ENCODE assay signal across 18 cellular contexts in the genomic region with DNA sequence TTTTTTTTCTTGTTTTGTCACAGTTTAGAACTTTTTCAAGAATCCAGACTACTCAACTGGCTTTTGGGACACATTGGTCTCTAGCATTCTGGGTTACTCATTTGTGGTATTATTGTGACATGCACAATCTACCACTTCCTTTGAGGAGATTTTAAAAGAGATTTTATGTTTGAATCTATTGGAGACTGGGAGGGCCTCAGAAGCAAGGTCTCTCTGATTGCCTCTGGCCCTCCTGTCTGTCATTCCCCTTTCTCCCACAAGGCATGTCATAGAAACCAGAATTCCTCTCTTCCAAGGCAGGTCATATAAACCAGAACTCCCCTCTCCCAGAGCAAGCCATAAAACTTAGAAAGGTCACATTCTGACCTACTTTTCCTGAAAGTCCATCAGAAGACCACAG.
DNase-seq lines count a peak whose midpoint lies in the region; ATAC-seq, FAIRE-seq and TF ChIP-seq lines count a peak whose summit lies in the region.
"Had no signal": no experiment of that assay in that cellular context is flagged by ENCODE, and none has a peak within 500 bp of the region (broad histone marks: within the 10 kb centered on the region; RNA-seq: fewer than 3 reads in every experiment).

No MANE protein-coding gene starts in this region.

- 0 out of 4 replicates have a peak, but pooled peaks of 1 of the 2 experiments have one; percentile 8 for TF ChIP-seq RAD21 in H1 (IDR thresholded peaks at IDR 0.05 in 1 of 2, conservative IDR thresholded peaks at IDR 0.05 in 1 of 2; ENCODE audit: low read depth in 2 of 2, low read length in 2 of 2)

- H2BK120ac ChIP-seq in H1 (replicated peaks; ENCODE audit: low read depth, low read length), result peak overlapping the region; percentile 99

- no peak overlapping the region for H2BK15ac ChIP-seq in H1 (ENCODE audit: low read length)

- peaks cover 2% of the 10 kb centered on the region; the same call in 1 of the 2 replicates for H3K23me2 ChIP-seq in H1 (ENCODE audit: low read depth, low read length)

- H4K91ac ChIP-seq in H1 (replicated peaks; ENCODE audit: insufficient read length, low read length), result peak overlapping the region; percentile 98

- H3K4me3 ChIP-seq in Jurkat, Clone E6-1 (ENCODE audit: low read length), result no peak overlapping the region
- H3K4me3 ChIP-seq in H1 (ENCODE audit: extremely low read depth in 1 of 4, insufficient read depth in 2 of 4, low read depth in 3 of 4, low read length in 4 of 4), result no peak overlapping the region
- H3K4me3 ChIP-seq: Peyer's patch had no signal

- H3K9me3 ChIP-seq in H1 (ENCODE audit: insufficient read depth in 2 of 2, low read depth in 1 of 2, low read length in 1 of 2), result no peaks in the 10 kb centered on the region
- H3K9me3 ChIP-seq: Peyer's patch had no signal

- no peak for TF ChIP-seq EP300 in H1 (IDR thresholded peaks at IDR 0.05; ENCODE audit: borderline replicate concordance in 1 of 2, low read depth in 2 of 2, low read length in 2 of 2)

- TF ChIP-seq CTCF in H1 (IDR thresholded peaks at IDR 0.05; ENCODE audit: control extremely low read depth in 1 of 3, insufficient read depth in 1 of 3, low read depth in 1 of 3, low read length in 3 of 3) (peak in 1 of 3 experiments; percentile 5; a peak in 1 of 4 replicates), progenitor cell of endocrine pancreas (IDR thresholded peaks at IDR 0.05; ENCODE audit: unreplicated experiment) (no peak)

- no peak overlapping the region for H2AK5ac ChIP-seq in H1 (ENCODE audit: low read depth, low read length)

- H3K27me3 ChIP-seq in H1 (replicated peaks in 1 of 4; ENCODE audit: control insufficient read depth in 3 of 4, extremely low read depth in 1 of 4, insufficient read depth in 3 of 4, low read length in 3 of 4), result no peaks in the 10 kb centered on the region
- H3K27me3 ChIP-seq: Peyer's patch had no signal

- H3K4me2 ChIP-seq in H1 (ENCODE audit: insufficient read depth in 1 of 2, low read depth in 2 of 2, low read length in 2 of 2), result no peak overlapping the region

- H4K20me1 ChIP-seq in H1 (replicated peaks in 1 of 2; ENCODE audit: control insufficient read depth in 1 of 2, insufficient read depth in 2 of 2, low read length in 2 of 2), result no peaks in the 10 kb centered on the region

- H3K36me3 ChIP-seq in H1 (ENCODE audit: control insufficient read depth in 2 of 4, insufficient read depth in 4 of 4, low read length in 3 of 4), result no peaks in the 10 kb centered on the region
- H3K36me3 ChIP-seq: Peyer's patch had no signal

- H3K36me3 Mint-ChIP-seq in activated T-helper 1 cell treated with anti-CD3 and anti-CD28 coated beads, Interleukin-12 subunit alpha, Interleukin-12 subunit beta, Interleukin-2, Interleukin-4 antibody, amounts not matched to agents 30 ng/mL and 10 ng/mL and 1 ng/mL, durations not matched to agents 14 hours and 24 hours and 36 hours (ENCODE audit: low read depth), result no peaks in the 10 kb centered on the region
- H3K36me3 Mint-ChIP-seq in progenitor cell of endocrine pancreas (ENCODE audit: insufficient read depth), result no peaks in the 10 kb centered on the region
- H3K36me3 Mint-ChIP-seq: activated naive CD4-positive, alpha-beta T cell treated with anti-CD3 and anti-CD28 coated beads, Interleukin-2, amount 50 U/mL, for 72 hours had no signal

- TF ChIP-seq POLR2A in H1 (IDR thresholded peaks at IDR 0.05; ENCODE audit: control extremely low read depth in 1 of 2, low read depth in 2 of 2, low read length in 2 of 2), result no peak

- intact Hi-C loops in activated T-helper 1 cell treated with anti-CD3 and anti-CD28 coated beads, Interleukin-12 subunit alpha, Interleukin-12 subunit beta, Interleukin-2, Interleukin-4 antibody, amounts not matched to agents 30 ng/mL and 10 ng/mL and 1 ng/mL, durations not matched to agents 14 hours and 24 hours and 36 hours (cut with micrococcal nuclease), result no loop called here

- no peaks in the 10 kb centered on the region for H3K9me3 Mint-ChIP-seq in activated T-helper 1 cell treated with anti-CD3 and anti-CD28 coated beads, Interleukin-12 subunit alpha, Interleukin-12 subunit beta, Interleukin-2, Interleukin-4 antibody, amounts not matched to agents 30 ng/mL and 10 ng/mL and 1 ng/mL, durations not matched to agents 14 hours and 24 hours and 36 hours
- H3K9me3 Mint-ChIP-seq in progenitor cell of endocrine pancreas (ENCODE audit: low read depth), result no peaks in the 10 kb centered on the region
- H3K9me3 Mint-ChIP-seq: activated naive CD4-positive, alpha-beta T cell treated with anti-CD3 and anti-CD28 coated beads, Interleukin-2, amount 50 U/mL, for 72 hours; T-helper 1 cell treated with Interleukin-12 subunit alpha and Interleukin-12 subunit beta and Interleukin-4 antibody, amounts not matched to agents 30 μg/mL and 1 μg/mL, for 36 hours had no signal

- peak overlapping the region; percentile 94 for H3K4ac ChIP-seq in H1 (replicated peaks; ENCODE audit: insufficient read length, low read depth, low read length)

- H3K27me3 Mint-ChIP-seq in activated T-helper 1 cell treated with anti-CD3 and anti-CD28 coated beads, Interleukin-12 subunit alpha, Interleukin-12 subunit beta, Interleukin-2, Interleukin-4 antibody, amounts not matched to agents 30 ng/mL and 10 ng/mL and 1 ng/mL, durations not matched to agents 14 hours and 24 hours and 36 hours (ENCODE audit: insufficient read depth), result no peaks in the 10 kb centered on the region
- no peaks in the 10 kb centered on the region for H3K27me3 Mint-ChIP-seq in progenitor cell of endocrine pancreas
- H3K27me3 Mint-ChIP-seq: central memory CD8-positive, alpha-beta T cell had no signal

- no peak overlapping the region for H3K14ac ChIP-seq in H1 (ENCODE audit: insufficient read length)

- H3K4me1 ChIP-seq in H1 (replicated peaks in 1 of 4; ENCODE audit: control insufficient read depth in 3 of 4, insufficient read depth in 4 of 4, low read length in 3 of 4), result peaks cover 2 to 16% (median 8%) of the 10 kb centered on the region in 4 experiments; a peak in 5 of 7 replicates
- H3K4me1 ChIP-seq: Peyer's patch had no signal

- H2BK20ac ChIP-seq in H1 (ENCODE audit: low read length), result peak overlapping the region; percentile 82

- H3K18ac ChIP-seq in H1 (ENCODE audit: extremely low read depth, low read length), result peak overlapping the region; percentile 86

- H3K56ac ChIP-seq in H1 (replicated peaks; ENCODE audit: insufficient read length, low read depth, low read length), result no peak overlapping the region

- FAIRE-seq in H1 (lab: Jason Lieb, UNC), result peak; percentile 84
- FAIRE-seq: kidney had no signal

- H3K9ac ChIP-seq in H1 (replicated peaks in 1 of 4; ENCODE audit: extremely low read depth in 1 of 4, low read depth in 3 of 4, low read length in 3 of 4), result no peak overlapping the region

- no peaks in the 10 kb centered on the region for H3K4me1 Mint-ChIP-seq in activated T-helper 1 cell treated with anti-CD3 and anti-CD28 coated beads, Interleukin-12 subunit alpha, Interleukin-12 subunit beta, Interleukin-2, Interleukin-4 antibody, amounts not matched to agents 30 ng/mL and 10 ng/mL and 1 ng/mL, durations not matched to agents 14 hours and 24 hours and 36 hours (ENCODE audit: low read depth)
- no peaks in the 10 kb centered on the region for H3K4me1 Mint-ChIP-seq in progenitor cell of endocrine pancreas (ENCODE audit: low read depth)
- H3K4me1 Mint-ChIP-seq: central memory CD8-positive, alpha-beta T cell had no signal

- H2BK12ac ChIP-seq in H1 (ENCODE audit: low read depth, low read length), result peak overlapping the region; percentile 71; the same call in 1 of the 2 replicates

- CTCF ChIA-PET in H1 (lab: Charles Lee; ENCODE audit: partially characterized antibody), result no interaction called here

- ATAC-seq in GM21619 (IDR thresholded peaks at IDR 0.05; ENCODE audit: unreplicated experiment), result no peak
- ATAC-seq: activated naive CD4-positive, alpha-beta T cell treated with anti-CD3 and anti-CD28 coated beads, Interleukin-2, amount 50 U/mL, for 72 hours had no signal

- H4K5ac ChIP-seq in H1 (ENCODE audit: insufficient read length, low read depth, low read length), result peak overlapping the region; percentile 75

- H3K79me2 ChIP-seq in H1 (ENCODE audit: control insufficient read depth in 1 of 2, insufficient read depth in 2 of 2, low read length in 2 of 2), result peaks cover 0 to 4% of the 10 kb centered on the region in 2 experiments; a peak in 1 of 4 replicates

- POLR2A ChIA-PET in H1 (lab: Charles Lee; ENCODE audit: partially characterized antibody), result no interaction called here

- H3K27ac Mint-ChIP-seq in activated T-helper 1 cell treated with anti-CD3 and anti-CD28 coated beads, Interleukin-12 subunit alpha, Interleukin-12 subunit beta, Interleukin-2, Interleukin-4 antibody, amounts not matched to agents 30 ng/mL and 10 ng/mL and 1 ng/mL, durations not matched to agents 14 hours and 24 hours and 36 hours, result no peak overlapping the region
- H3K27ac Mint-ChIP-seq in progenitor cell of endocrine pancreas, result no peak overlapping the region
- H3K27ac Mint-ChIP-seq: activated naive CD4-positive, alpha-beta T cell treated with anti-CD3 and anti-CD28 coated beads, Interleukin-2, amount 50 U/mL, for 72 hours; T-helper 1 cell treated with Interleukin-12 subunit alpha and Interleukin-12 subunit beta and Interleukin-4 antibody, amounts not matched to agents 30 μg/mL and 1 μg/mL, for 36 hours had no signal

- H4K8ac ChIP-seq in H1 (ENCODE audit: extremely low read depth, insufficient read depth, low read length), result no peak overlapping the region

- H3K4me3 Mint-ChIP-seq in activated T-helper 1 cell treated with anti-CD3 and anti-CD28 coated beads, Interleukin-12 subunit alpha, Interleukin-12 subunit beta, Interleukin-2, Interleukin-4 antibody, amounts not matched to agents 30 ng/mL and 10 ng/mL and 1 ng/mL, durations not matched to agents 14 hours and 24 hours and 36 hours, result no peak overlapping the region
- H3K4me3 Mint-ChIP-seq in progenitor cell of endocrine pancreas (ENCODE audit: low read depth), result no peak overlapping the region
- H3K4me3 Mint-ChIP-seq: central memory CD8-positive, alpha-beta T cell; T-helper 1 cell treated with Interleukin-12 subunit alpha and Interleukin-12 subunit beta and Interleukin-4 antibody, amounts not matched to agents 30 μg/mL and 1 μg/mL, for 36 hours had no signal

- H2AFZ ChIP-seq in H1 (ENCODE audit: low read length), result no peak overlapping the region

- H3K27ac ChIP-seq in H1 (ENCODE audit: low read depth, low read length), result peak overlapping the region; percentile 39; the same call in 1 of the 2 replicates
- H3K27ac ChIP-seq: C4-2B, HL-60, Peyer's patch had no signal

- H3K79me1 ChIP-seq in H1 (ENCODE audit: low read depth, low read length), result no peaks in the 10 kb centered on the region

- no peak overlapping the region for H3K23ac ChIP-seq in H1 (ENCODE audit: insufficient read length)

- peak overlapping the region; percentile 95 for H2BK5ac ChIP-seq in H1 (ENCODE audit: low read depth, low read length)

- DNase-seq in GM03348 (ENCODE audit: low spot score), result peak; percentile 12
- peak; percentile 12 for DNase-seq in Jurkat, Clone E6-1 (ENCODE audit: low read depth, low spot score)
- no peak for DNase-seq in H1 (ENCODE audit: low read depth in 1 of 2, low spot score in 2 of 2)
- DNase-seq in myocyte (ENCODE audit: low read depth), result peak; percentile 31
- DNase-seq in activated T-helper 1 cell treated with anti-CD3 and anti-CD28 coated beads, Interleukin-12 subunit alpha, Interleukin-12 subunit beta, Interleukin-2, Interleukin-4 antibody, amounts not matched to agents 30 ng/mL and 10 ng/mL and 1 ng/mL, durations not matched to agents 14 hours and 24 hours and 36 hours (ENCODE audit: low spot score), result no peak
- no peak for DNase-seq in progenitor cell of endocrine pancreas (ENCODE audit: low spot score, unreplicated experiment)
- no peak for DNase-seq in activated CD4-positive, alpha-beta T cell treated with anti-CD3 and anti-CD28 coated beads for 1 hour
- DNase-seq: kidney; NCI-H2081 treated with DMSO at 0.1 percent for 48 hours; NCI-H774; Peyer's patch; stimulated activated CD4-positive, alpha-beta T cell treated with anti-CD3 and anti-CD28 coated beads, Interleukin-12 subunit alpha, Interleukin-12 subunit beta, amount 100 ng/mL, for 4 hours had no signal

Comparison
In these comparisons a context has a peak if more than half of its experiments do, and no peak if none do; other contexts are left out.
1. DNase-seq: peak in GM03348 (single experiment), Jurkat, Clone E6-1 (single experiment) and myocyte (single experiment); none in H1 (0 of 2), activated T-helper 1 cell treated with anti-CD3 and anti-CD28 coated beads, Interleukin-12 subunit alpha, Interleukin-12 subunit beta, Interleukin-2, Interleukin-4 antibody, amounts not matched to agents 30 ng/mL and 10 ng/mL and 1 ng/mL, durations not matched to agents 14 hours and 24 hours and 36 hours (single experiment), progenitor cell of endocrine pancreas (single experiment) and activated CD4-positive, alpha-beta T cell treated with anti-CD3 and anti-CD28 coated beads for 1 hour (single experiment).